Comparison of ENCODE assay signal across 9 cellular contexts in the genomic region with DNA sequence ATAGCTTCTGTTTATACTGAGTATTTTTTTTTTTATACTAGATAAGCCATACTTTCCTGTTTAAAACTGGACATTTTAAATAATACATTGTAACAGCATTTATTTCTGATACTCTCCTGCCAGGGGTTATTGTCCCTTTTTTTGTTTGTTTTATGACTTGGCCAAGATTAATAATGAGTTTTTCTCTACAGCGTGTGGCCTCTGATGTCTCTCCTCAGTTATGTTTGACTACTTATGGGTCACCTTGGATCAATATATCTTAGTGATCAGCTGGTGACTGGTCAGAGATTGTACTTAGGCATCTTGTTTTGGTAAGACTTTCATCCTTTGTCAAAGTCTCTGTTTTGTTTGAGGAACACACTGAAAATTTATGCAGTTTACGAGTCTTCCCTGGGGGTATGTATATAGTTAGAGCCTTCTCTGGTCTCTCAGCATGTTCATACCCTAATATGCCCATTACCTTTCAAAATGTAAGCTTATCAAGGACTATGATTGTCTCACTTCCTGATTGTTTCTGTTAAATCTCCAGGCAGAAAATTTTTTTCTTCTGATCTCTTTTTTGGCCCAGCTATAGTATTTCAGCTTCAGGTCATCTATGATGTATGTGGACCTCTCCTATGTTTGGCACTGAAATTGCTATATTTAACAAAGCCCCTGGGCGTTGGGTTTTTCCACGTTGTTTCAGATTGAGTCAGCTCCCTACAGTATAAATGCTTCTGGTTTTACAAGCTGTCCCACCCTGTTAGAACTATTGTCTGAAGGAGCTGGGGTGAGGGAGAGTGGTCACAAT.
A peak's percentile ranks its signal among the peaks of the same experiment; 100 is the strongest.
DNase-seq lines count a peak whose midpoint lies in the region; ATAC-seq and TF ChIP-seq lines count a peak whose summit lies in the region.
"Had no signal": no experiment of that assay in that cellular context is flagged by ENCODE, and none has a peak within 500 bp of the region (broad histone marks: within the 10 kb centered on the region; RNA-seq: fewer than 3 reads in every experiment).

No MANE protein-coding gene starts in this region.

- CTCF ChIA-PET in activated CD8-positive, alpha-beta memory T cell treated with anti-CD3 and anti-CD28 coated beads, Interleukin-2, amount 10 ng/mL, durations not matched to agents 7 days and 5 days (lab: Charles Lee), result interaction anchor here (0.6 kb wide), 1 partner anchor 16 kb away, joined by 3 read pairs; no protein-coding TSS in a partner anchor
- CTCF ChIA-PET in activated CD8-positive, alpha-beta T cell treated with anti-CD3 and anti-CD28 coated beads for 36 hours (lab: Charles Lee), result interaction anchor here (0.9 to 2.2 kb wide), 2 partner anchors 16 to 133 kb away, joined by 3 to 7 read pairs; no protein-coding TSS in a partner anchor
- CTCF ChIA-PET in CD8-positive, alpha-beta memory T cell (lab: Charles Lee), result no interaction called here

- H3K27me3 Mint-ChIP-seq in activated CD8-positive, alpha-beta memory T cell treated with anti-CD3 and anti-CD28 coated beads, Interleukin-2, amount 10 ng/mL, durations not matched to agents 7 days and 5 days, result no peaks in the 10 kb centered on the region
- H3K27me3 Mint-ChIP-seq in activated CD8-positive, alpha-beta T cell treated with anti-CD3 and anti-CD28 coated beads for 36 hours, result no peaks in the 10 kb centered on the region
- no peaks in the 10 kb centered on the region for H3K27me3 Mint-ChIP-seq in stimulated activated naive CD8-positive, alpha-beta T cell treated with anti-CD3 and anti-CD28 coated beads, Interleukin-15, amount 100 ng/mL, for 72 hours
- H3K27me3 Mint-ChIP-seq in CD8-positive, alpha-beta memory T cell, result no peaks in the 10 kb centered on the region

- no peak overlapping the region for H3K27ac Mint-ChIP-seq in activated CD8-positive, alpha-beta memory T cell treated with anti-CD3 and anti-CD28 coated beads, Interleukin-2, amount 10 ng/mL, durations not matched to agents 7 days and 5 days
- H3K27ac Mint-ChIP-seq in activated CD8-positive, alpha-beta T cell treated with anti-CD3 and anti-CD28 coated beads for 36 hours, result peak overlapping the region; percentile 44
- H3K27ac Mint-ChIP-seq in stimulated activated naive CD8-positive, alpha-beta T cell treated with anti-CD3 and anti-CD28 coated beads, Interleukin-15, amount 100 ng/mL, for 72 hours, result no peak overlapping the region
- no peak overlapping the region for H3K27ac Mint-ChIP-seq in CD8-positive, alpha-beta memory T cell

- ATAC-seq in activated CD8-positive, alpha-beta memory T cell treated with anti-CD3 and anti-CD28 coated beads, Interleukin-2, amount 10 ng/mL, durations not matched to agents 7 days and 5 days, result peak; percentile 80
- peak; percentile 73 for ATAC-seq in HG03064 (IDR thresholded peaks at IDR 0.05; ENCODE audit: low read depth, unreplicated experiment)
- peak; percentile 83 for ATAC-seq in activated CD8-positive, alpha-beta T cell treated with anti-CD3 and anti-CD28 coated beads for 36 hours
- peak; percentile 97 for ATAC-seq in stimulated activated naive CD8-positive, alpha-beta T cell treated with anti-CD3 and anti-CD28 coated beads, Interleukin-15, amount 100 ng/mL, for 72 hours

- H3K4me1 Mint-ChIP-seq in activated CD8-positive, alpha-beta memory T cell treated with anti-CD3 and anti-CD28 coated beads, Interleukin-2, amount 10 ng/mL, durations not matched to agents 7 days and 5 days, result peaks cover 30% of the 10 kb centered on the region
- peaks cover 28% of the 10 kb centered on the region for H3K4me1 Mint-ChIP-seq in activated CD8-positive, alpha-beta T cell treated with anti-CD3 and anti-CD28 coated beads for 36 hours (ENCODE audit: low read depth)
- peaks cover 25% of the 10 kb centered on the region for H3K4me1 Mint-ChIP-seq in stimulated activated naive CD8-positive, alpha-beta T cell treated with anti-CD3 and anti-CD28 coated beads, Interleukin-15, amount 100 ng/mL, for 72 hours
- peaks cover 25 to 51% (median 27%) of the 10 kb centered on the region in 3 donors for H3K4me1 Mint-ChIP-seq in CD8-positive, alpha-beta memory T cell

- H3K4me3 ChIP-seq in CD8-positive, alpha-beta memory T cell (ENCODE audit: low read length), result no peak overlapping the region
- no peak overlapping the region for H3K4me3 ChIP-seq in esophagus squamous epithelium

- no peaks in the 10 kb centered on the region for H3K36me3 ChIP-seq in CD8-positive, alpha-beta memory T cell (ENCODE audit: insufficient read depth, low read length)
- H3K36me3 ChIP-seq in esophagus squamous epithelium, result peaks cover 0 to 5% (median 0%) of the 10 kb centered on the region in 3 donors

- no peak overlapping the region for H3K4me3 Mint-ChIP-seq in activated CD8-positive, alpha-beta memory T cell treated with anti-CD3 and anti-CD28 coated beads, Interleukin-2, amount 10 ng/mL, durations not matched to agents 7 days and 5 days
- H3K4me3 Mint-ChIP-seq in activated CD8-positive, alpha-beta T cell treated with anti-CD3 and anti-CD28 coated beads for 36 hours, result no peak overlapping the region
- peak overlapping the region; percentile 17 to 52 for H3K4me3 Mint-ChIP-seq in stimulated activated naive CD8-positive, alpha-beta T cell treated with anti-CD3 and anti-CD28 coated beads, Interleukin-15, amount 100 ng/mL, for 72 hours
- no peak overlapping the region for H3K4me3 Mint-ChIP-seq in CD8-positive, alpha-beta memory T cell

- TF ChIP-seq POLR2A in esophagus squamous epithelium (IDR thresholded peaks at IDR 0.05), result no peak

- no peaks in the 10 kb centered on the region for H3K27me3 ChIP-seq in CD8-positive, alpha-beta memory T cell (ENCODE audit: insufficient read depth, low read length, poor library complexity, severe bottlenecking)
- no peaks in the 10 kb centered on the region for H3K27me3 ChIP-seq in esophagus squamous epithelium

- no peak overlapping the region for H3K27ac ChIP-seq in CD8-positive, alpha-beta memory T cell (ENCODE audit: low read depth, low read length)
- H3K27ac ChIP-seq in esophagus squamous epithelium, result no peak overlapping the region

- H3K9me3 Mint-ChIP-seq in activated CD8-positive, alpha-beta memory T cell treated with anti-CD3 and anti-CD28 coated beads, Interleukin-2, amount 10 ng/mL, durations not matched to agents 7 days and 5 days (ENCODE audit: low read depth), result peaks cover 15% of the 10 kb centered on the region
- peaks cover 12% of the 10 kb centered on the region for H3K9me3 Mint-ChIP-seq in activated CD8-positive, alpha-beta T cell treated with anti-CD3 and anti-CD28 coated beads for 36 hours
- peaks cover 17 to 27% of the 10 kb centered on the region in 2 donors for H3K9me3 Mint-ChIP-seq in stimulated activated naive CD8-positive, alpha-beta T cell treated with anti-CD3 and anti-CD28 coated beads, Interleukin-15, amount 100 ng/mL, for 72 hours
- peaks cover 6 to 14% (median 10%) of the 10 kb centered on the region in 5 donors for H3K9me3 Mint-ChIP-seq in CD8-positive, alpha-beta memory T cell

- TF ChIP-seq CTCF in activated CD8-positive, alpha-beta T cell treated with anti-CD3 and anti-CD28 coated beads for 36 hours (IDR thresholded peaks at IDR 0.05), result no peak
- TF ChIP-seq CTCF in esophagus squamous epithelium (IDR thresholded peaks at IDR 0.05), result no peak

- POLR2A ChIA-PET in activated CD8-positive, alpha-beta T cell treated with anti-CD3 and anti-CD28 coated beads for 36 hours (lab: Charles Lee), result interaction anchor here (0.7 to 0.8 kb wide), 2 partner anchors 12 to 88 kb away, joined by 3 read pairs; a partner anchor contains a TSS
- POLR2A ChIA-PET in CD8-positive, alpha-beta memory T cell (lab: Charles Lee), result no interaction called here

- intact Hi-C loops in activated CD8-positive, alpha-beta T cell treated with anti-CD3 and anti-CD28 coated beads for 36 hours (cut with micrococcal nuclease), result no loop called here
- intact Hi-C loops in esophagus squamous epithelium (cut with DNase I), result no loop called here

- H3K4me1 ChIP-seq in CD8-positive, alpha-beta memory T cell (ENCODE audit: insufficient read depth, low read length), result no peaks in the 10 kb centered on the region
- H3K4me1 ChIP-seq in esophagus squamous epithelium, result no peaks in the 10 kb centered on the region

- WGBS in esophagus squamous epithelium, 2 donors, result 60% methylated on average over 4 of the region's 4 CpGs

- no peaks in the 10 kb centered on the region for H3K9me3 ChIP-seq in CD8-positive, alpha-beta memory T cell (ENCODE audit: low read length)
- H3K9me3 ChIP-seq in esophagus squamous epithelium, result no peaks in the 10 kb centered on the region

- peaks cover 74% of the 10 kb centered on the region for H3K36me3 Mint-ChIP-seq in activated CD8-positive, alpha-beta memory T cell treated with anti-CD3 and anti-CD28 coated beads, Interleukin-2, amount 10 ng/mL, durations not matched to agents 7 days and 5 days
- peaks cover 66% of the 10 kb centered on the region for H3K36me3 Mint-ChIP-seq in activated CD8-positive, alpha-beta T cell treated with anti-CD3 and anti-CD28 coated beads for 36 hours (ENCODE audit: low read depth)
- H3K36me3 Mint-ChIP-seq in CD8-positive, alpha-beta memory T cell, result peaks cover 32 to 57% (median 50%) of the 10 kb centered on the region in 3 donors

- peak; percentile 54 for DNase-seq in activated CD8-positive, alpha-beta memory T cell treated with anti-CD3 and anti-CD28 coated beads, Interleukin-2, amount 10 ng/mL, durations not matched to agents 7 days and 5 days
- no peak for DNase-seq in activated CD8-positive, alpha-beta memory T cell treated with anti-CD3 and anti-CD28 coated beads, Interleukin-2, amount 50 U/mL, for 4 hours
- DNase-seq in activated CD8-positive, alpha-beta T cell treated with anti-CD3 and anti-CD28 coated beads for 36 hours, result peak; percentile 60
- peak in 1 of 2 donors; percentile 44 for DNase-seq in stimulated activated naive CD8-positive, alpha-beta T cell treated with anti-CD3 and anti-CD28 coated beads, Interleukin-15, amount 100 ng/mL, for 72 hours
- DNase-seq in SKM-1 treated with dmso at 0.1 percent for 144 hours (lab: John Stamatoyannopoulos, UW; ENCODE audit: unreplicated experiment) (no peak), esophagus squamous epithelium (lab: John Stamatoyannopoulos, UW) (no peak)
- no peak for DNase-seq in CD8-positive, alpha-beta memory T cell
- DNase-seq: erythroblast had no signal

Comparison
In these comparisons a context has a peak if more than half of its experiments do, and no peak if none do; other contexts are left out.
1. DNase-seq: peak in activated CD8-positive, alpha-beta memory T cell treated with anti-CD3 and anti-CD28 coated beads, Interleukin-2, amount 10 ng/mL, durations not matched to agents 7 days and 5 days (single experiment) and activated CD8-positive, alpha-beta T cell treated with anti-CD3 and anti-CD28 coated beads for 36 hours (single experiment); none in activated CD8-positive, alpha-beta memory T cell treated with anti-CD3 and anti-CD28 coated beads, Interleukin-2, amount 50 U/mL, for 4 hours (single experiment), SKM-1 treated with dmso at 0.1 percent for 144 hours (single experiment), CD8-positive, alpha-beta memory T cell (0 of 5) and esophagus squamous epithelium (single experiment).
2. H3K4me3 Mint-ChIP-seq: peak in stimulated activated naive CD8-positive, alpha-beta T cell treated with anti-CD3 and anti-CD28 coated beads, Interleukin-15, amount 100 ng/mL, for 72 hours (2 of 2); none in activated CD8-positive, alpha-beta memory T cell treated with anti-CD3 and anti-CD28 coated beads, Interleukin-2, amount 10 ng/mL, durations not matched to agents 7 days and 5 days (single experiment), activated CD8-positive, alpha-beta T cell treated with anti-CD3 and anti-CD28 coated beads for 36 hours (single experiment) and CD8-positive, alpha-beta memory T cell (0 of 7).
3. Peak in every context shown above with its lines, with median percentiles within 50 percentile points of each other: ATAC-seq.